27 cellular contexts compared by ENCODE assay signal in genomic region chrX:81868979-81869378, GRCh38.
"Had no signal": no experiment of that assay in that cellular context is flagged by ENCODE, and none has a peak within 500 bp of the region (broad histone marks: within the 10 kb centered on the region; RNA-seq: fewer than 3 reads in every experiment).

No MANE protein-coding gene starts in this region.

- H3K27me3 ChIP-seq: neural progenitor cell, pancreas, right lobe of liver, sigmoid colon, stomach, thyroid gland, tibial nerve, upper lobe of left lung, uterus had no signal

- ATAC-seq: naive thymus-derived CD4-positive, alpha-beta T cell; natural killer cell; pancreas; psoas muscle; right cardiac atrium; stimulated activated effector memory CD8-positive, alpha-beta T cell treated with anti-CD3 and anti-CD28 coated beads, Interleukin-12 subunit alpha, Interleukin-12 subunit beta, amount 100 ng/mL, for 72 hours; stimulated activated naive B cell treated with anti-CD40 and anti-IgM and Interleukin-4, amounts not matched to agents 10 μg/mL and 1 μg/mL and 100 μg/mL, for 72 hours had no signal

- H2AFZ ChIP-seq: neural progenitor cell had no signal

- H3K27me3 Mint-ChIP-seq: naive thymus-derived CD4-positive, alpha-beta T cell; progenitor cell of endocrine pancreas; stimulated activated naive B cell treated with anti-CD40 and anti-IgM and Interleukin-4, amounts not matched to agents 10 μg/mL and 1 μg/mL and 100 μg/mL, for 72 hours; stimulated activated naive CD8-positive, alpha-beta T cell treated with anti-CD3 and anti-CD28 coated beads, Interleukin-15, Interleukin-2, amounts not matched to agents 100 ng/mL and 50 ng/mL, for 24 hours had no signal

- H3K4me3 ChIP-seq: neural progenitor cell, pancreas, psoas muscle, right lobe of liver, sigmoid colon, stomach, thoracic aorta, thyroid gland, tibial nerve, upper lobe of left lung, uterus had no signal

- H3K4me2 ChIP-seq: neural progenitor cell had no signal

- H3K36me3 ChIP-seq: neural progenitor cell, pancreas, right lobe of liver, sigmoid colon, stomach, thoracic aorta, thyroid gland, tibial nerve, upper lobe of left lung, uterus had no signal

- H3K4me3 Mint-ChIP-seq: naive thymus-derived CD4-positive, alpha-beta T cell; natural killer cell; nephron; neural progenitor cell; stimulated activated effector memory CD8-positive, alpha-beta T cell treated with anti-CD3 and anti-CD28 coated beads, Interleukin-12 subunit alpha, Interleukin-12 subunit beta, amount 100 ng/mL, for 72 hours; stimulated activated naive B cell treated with anti-CD40 and anti-IgM and Interleukin-4, amounts not matched to agents 10 μg/mL and 1 μg/mL and 100 μg/mL, for 72 hours; stimulated activated naive CD8-positive, alpha-beta T cell treated with anti-CD3 and anti-CD28 coated beads, Interleukin-15, Interleukin-2, amounts not matched to agents 100 ng/mL and 50 ng/mL, for 24 hours had no signal

- H3K27ac ChIP-seq: neural progenitor cell, pancreas, psoas muscle, right lobe of liver, sigmoid colon, stomach, thoracic aorta, thyroid gland, tibial nerve, upper lobe of left lung, uterus had no signal

- H3K4me1 Mint-ChIP-seq: naive thymus-derived CD4-positive, alpha-beta T cell; natural killer cell; nephron; neural progenitor cell; stimulated activated effector memory CD8-positive, alpha-beta T cell treated with anti-CD3 and anti-CD28 coated beads, Interleukin-12 subunit alpha, Interleukin-12 subunit beta, amount 100 ng/mL, for 72 hours; stimulated activated naive B cell treated with anti-CD40 and anti-IgM and Interleukin-4, amounts not matched to agents 10 μg/mL and 1 μg/mL and 100 μg/mL, for 72 hours had no signal

- H3K27ac Mint-ChIP-seq: naive thymus-derived CD4-positive, alpha-beta T cell; natural killer cell; nephron; neural progenitor cell; progenitor cell of endocrine pancreas; stimulated activated effector memory CD8-positive, alpha-beta T cell treated with anti-CD3 and anti-CD28 coated beads, Interleukin-12 subunit alpha, Interleukin-12 subunit beta, amount 100 ng/mL, for 72 hours; stimulated activated naive B cell treated with anti-CD40 and anti-IgM and Interleukin-4, amounts not matched to agents 10 μg/mL and 1 μg/mL and 100 μg/mL, for 72 hours; stimulated activated naive CD8-positive, alpha-beta T cell treated with anti-CD3 and anti-CD28 coated beads, Interleukin-15, Interleukin-2, amounts not matched to agents 100 ng/mL and 50 ng/mL, for 24 hours had no signal

- H3K36me3 Mint-ChIP-seq: natural killer cell; neural progenitor cell; stimulated activated effector memory CD8-positive, alpha-beta T cell treated with anti-CD3 and anti-CD28 coated beads, Interleukin-12 subunit alpha, Interleukin-12 subunit beta, amount 100 ng/mL, for 72 hours; stimulated activated naive B cell treated with anti-CD40 and anti-IgM and Interleukin-4, amounts not matched to agents 10 μg/mL and 1 μg/mL and 100 μg/mL, for 72 hours had no signal

- H3K4me1 ChIP-seq: neural progenitor cell, pancreas, psoas muscle, right lobe of liver, sigmoid colon, stomach, thyroid gland, tibial nerve, upper lobe of left lung, uterus had no signal

- DNase-seq: naive thymus-derived CD4-positive, alpha-beta T cell; natural killer cell; occipital lobe; psoas muscle; right lobe of liver; sigmoid colon; small intestine; stimulated activated CD4-positive, alpha-beta T cell treated with anti-CD3 and anti-CD28 coated beads, Interleukin-15, amount 100 ng/mL, for 24 hours; stimulated activated CD4-positive, alpha-beta T cell treated with anti-CD3 and anti-CD28 coated beads, Interleukin-2, amount 100 ng/mL, for 24 hours; stimulated activated CD4-positive, alpha-beta T cell treated with anti-CD3 and anti-CD28 coated beads, Interleukin-2, amount 100 ng/mL, for 48 hours; stimulated activated CD4-positive, alpha-beta T cell treated with anti-CD3 and anti-CD28 coated beads, Interleukin-4, amount 100 ng/mL, for 24 hours; stimulated activated naive B cell treated with anti-CD40 and anti-IgM and Interleukin-4, amounts not matched to agents 10 μg/mL and 1 μg/mL and 100 μg/mL, for 72 hours; stimulated activated naive CD4-positive, alpha-beta T cell treated with Interleukin-2 at 50 U/mL for 16 hours; stomach; thyroid gland; trophoblast cell; upper lobe of left lung; uterus had no signal

- H3K9me3 ChIP-seq: pancreas, sigmoid colon, thoracic aorta, thyroid gland, tibial nerve, uterus had no signal
